ENCODE assay signal across 20 cellular contexts in the genomic region with DNA sequence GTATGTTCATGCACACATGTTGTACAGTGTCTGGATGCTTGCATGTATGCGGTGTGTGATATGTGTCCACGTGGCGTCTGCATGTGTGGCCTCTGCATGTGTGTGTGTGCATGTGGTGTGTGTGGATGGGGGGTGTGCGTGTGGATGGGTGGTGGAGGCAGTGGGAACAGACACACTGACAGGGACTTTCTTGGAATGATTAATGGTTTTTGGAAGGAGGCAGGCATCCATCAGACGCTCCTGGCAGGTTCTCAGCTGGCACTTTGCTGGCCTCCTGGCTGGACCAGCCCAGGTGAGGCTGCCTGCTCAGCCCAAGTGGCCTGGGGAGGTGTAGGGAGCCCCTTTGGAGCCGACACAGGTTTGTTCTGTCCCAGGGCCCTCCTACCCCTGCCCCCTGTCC.
A peak's percentile ranks its signal among the peaks of the same experiment; 100 is the strongest.
DNase-seq lines count a peak whose midpoint lies in the region; ATAC-seq, FAIRE-seq and TF ChIP-seq lines count a peak whose summit lies in the region.
"Had no signal": no experiment of that assay in that cellular context is flagged by ENCODE, and none has a peak within 500 bp of the region (broad histone marks: within the 10 kb centered on the region; RNA-seq: fewer than 3 reads in every experiment).

No MANE protein-coding gene starts in this region.

- no peak overlapping the region for H3K4me3 ChIP-seq in HepG2 (replicated peaks in 1 of 3; ENCODE audit: insufficient read depth in 1 of 3, low read depth in 2 of 3, low read length in 3 of 3)
- H3K4me3 ChIP-seq in right lobe of liver: no peak overlapping the region

- peaks cover 85% of the 10 kb centered on the region for H3K4me1 Mint-ChIP-seq in brain
- peaks cover 43% of the 10 kb centered on the region for H3K4me1 Mint-ChIP-seq in neural crest cell

- no peak for TF ChIP-seq RAD21 in HepG2 (CRISPR knock-in tag; IDR thresholded peaks at IDR 0.05)

- no peak for FAIRE-seq in HepG2 (lab: Jason Lieb, UNC)
- FAIRE-seq: GM12891 had no signal

- no peak overlapping the region for H3K4me2 ChIP-seq in HepG2 (ENCODE audit: low read depth, low read length)

- H3K9me3 ChIP-seq in HepG2 (ENCODE audit: low read length): no peaks in the 10 kb centered on the region
- no peaks in the 10 kb centered on the region for H3K9me3 ChIP-seq in right lobe of liver
- H3K9me3 ChIP-seq: BE2C, SK-N-SH had no signal

- DNase-seq in HepG2 (ENCODE audit: low spot score) (no peak), right lobe of liver (no peak), neural crest cell (ENCODE audit: low read depth, low spot score) (no peak), NCI-H2081 treated with DMSO at 0.1 percent for 48 hours (lab: John Stamatoyannopoulos, UW) (no peak), HT-29 (ENCODE audit: low spot score) (no peak), NCI-H128 (lab: John Stamatoyannopoulos, UW; ENCODE audit: unreplicated experiment) (no peak)
- DNase-seq: BE2C; Calu3; CD4-positive, alpha-beta memory T cell; EL; GOT3; NCI-H1436; NCI-H2029; NCI-H2171; NCI-H69; SHP77 treated with DMSO at 0.1 percent for 48 hours; SK-N-SH had no signal

- H3K9me3 Mint-ChIP-seq in brain (peaks cover 0 to 6% (median 5%) of the 10 kb centered on the region in 5 experiments), neural crest cell (peaks cover 9% of the 10 kb centered on the region)

- TF ChIP-seq POLR2A in HepG2 (IDR thresholded peaks at IDR 0.05; ENCODE audit: insufficient read depth in 1 of 2, low read depth in 2 of 2, low read length in 2 of 2): no peak
- no peak for TF ChIP-seq POLR2A in right lobe of liver (IDR thresholded peaks at IDR 0.05)

- H3K4me1 ChIP-seq in HepG2 (ENCODE audit: insufficient read depth, low read length) (peaks cover 18% of the 10 kb centered on the region), right lobe of liver (no peaks in the 10 kb centered on the region)

- H3K27ac ChIP-seq in HepG2 (ENCODE audit: extremely low read length, insufficient read depth, low read length) (no peak overlapping the region), right lobe of liver (no peak overlapping the region)

- TF ChIP-seq CTCF in HepG2 (CRISPR knock-in tag; IDR thresholded peaks at IDR 0.05) (no peak), right lobe of liver (IDR thresholded peaks at IDR 0.05) (no peak), brain (conservative IDR thresholded peaks at IDR 0.05) (no peak), neural crest cell (conservative IDR thresholded peaks at IDR 0.05) (no peak)

- WGBS in HepG2 (ENCODE audit: low lambda C conversion rate): 85% methylated on average over 6 of the region's 6 CpGs
- 83% methylated on average over 1 of the region's 6 CpGs for whole genome bisulfite sequencing in right lobe of liver (ENCODE audit: insufficient coverage, low coverage, low lambda C conversion rate, missing lambda C conversion rate)

- in situ Hi-C loops in HepG2 (cut with HindIII; ENCODE audit: extremely low pct_ligation_motif_present, low pct_unique_long_range_greater_than_20kb): no loop called here

- H3K36me3 Mint-ChIP-seq in brain (no peaks in the 10 kb centered on the region), neural crest cell (ENCODE audit: low read depth) (no peaks in the 10 kb centered on the region)
- H3K36me3 Mint-ChIP-seq: CD4-positive, alpha-beta memory T cell had no signal

- H3K27me3 ChIP-seq in HepG2 (ENCODE audit: control insufficient read depth in 1 of 2, insufficient read depth in 2 of 2, low read length in 2 of 2) (no peaks in the 10 kb centered on the region; a peak in 1 of 5 replicates), right lobe of liver (no peaks in the 10 kb centered on the region)
- H3K27me3 ChIP-seq: BE2C had no signal

- peak overlapping the region in 2 of 5 experiments; percentile 15 to 24 for H3K4me3 Mint-ChIP-seq in brain
- peak overlapping the region; percentile 19 for H3K4me3 Mint-ChIP-seq in neural crest cell
- H3K4me3 Mint-ChIP-seq: CD4-positive, alpha-beta memory T cell had no signal

- no peak overlapping the region for H2AFZ ChIP-seq in HepG2 (ENCODE audit: low read length)

- POLR2A ChIA-PET in HepG2 (lab: Yijun Ruan, JAX): no interaction called here

- intact Hi-C loops in HepG2 (cut with micrococcal nuclease; ENCODE audit: unreplicated experiment): no loop called here
- intact Hi-C loops in right lobe of liver (cut with DNase I): loop anchor here in 1 of 2 donors (10.0 kb wide), 1 partner anchor 119 kb away; the partner anchor contains the start of gene CIBAR2

- H3K9ac ChIP-seq in HepG2 (ENCODE audit: insufficient read depth, low read depth, low read length): no peak overlapping the region
- H3K9ac ChIP-seq: SK-N-SH had no signal

- CTCF ChIA-PET in HepG2 (lab: Yijun Ruan, JAX; ENCODE audit: low intra/inter-chr PET ratio, low total read pairs): interaction anchor here (0.6 kb wide), 1 partner anchor 118 kb away, joined by 3 read pairs; no protein-coding TSS in a partner anchor

- H4K20me1 ChIP-seq in HepG2 (ENCODE audit: insufficient read depth, low read length): 0 out of 2 replicates have a peak, but pooled peaks cover 2% of the 10 kb centered on the region

- no peak for TF ChIP-seq EP300 in HepG2 (IDR thresholded peaks at IDR 0.05; ENCODE audit: low read depth in 2 of 2, low read length in 2 of 2)
- no peak for TF ChIP-seq EP300 in HepG2 (CRISPR knock-in tag; IDR thresholded peaks at IDR 0.05; ENCODE audit: borderline replicate concordance)

- ATAC-seq in HepG2: no peak
- no peak for ATAC-seq in right lobe of liver
- no peak for ATAC-seq in HG02678 (IDR thresholded peaks at IDR 0.05; ENCODE audit: unreplicated experiment)

- H3K79me2 ChIP-seq in HepG2 (ENCODE audit: insufficient read depth, low read length): no peaks in the 10 kb centered on the region

- H3K27me3 Mint-ChIP-seq in brain (peaks cover 10% of the 10 kb centered on the region), neural crest cell (ENCODE audit: low read depth) (peaks cover 9% of the 10 kb centered on the region)

- peak overlapping the region; percentile 36 to 84 (median 57) for H3K27ac Mint-ChIP-seq in brain
- H3K27ac Mint-ChIP-seq in neural crest cell (ENCODE audit: unreplicated experiment): no peak overlapping the region

- BruUV-seq in HepG2 (replicated peaks; lab: Mats Ljungman, UMichigan): no TSS peak

- H3K36me3 ChIP-seq in HepG2 (replicated peaks in 1 of 2; ENCODE audit: control insufficient read depth in 1 of 2, insufficient read depth in 2 of 2, low read length in 2 of 2) (no peaks in the 10 kb centered on the region), right lobe of liver (no peaks in the 10 kb centered on the region)
- H3K36me3 ChIP-seq: BE2C had no signal

TF ChIP-seq in HepG2, 621 proteins besides CTCF, POLR2A, EP300 and RAD21:
- TF ChIP-seq, protein P1, sequence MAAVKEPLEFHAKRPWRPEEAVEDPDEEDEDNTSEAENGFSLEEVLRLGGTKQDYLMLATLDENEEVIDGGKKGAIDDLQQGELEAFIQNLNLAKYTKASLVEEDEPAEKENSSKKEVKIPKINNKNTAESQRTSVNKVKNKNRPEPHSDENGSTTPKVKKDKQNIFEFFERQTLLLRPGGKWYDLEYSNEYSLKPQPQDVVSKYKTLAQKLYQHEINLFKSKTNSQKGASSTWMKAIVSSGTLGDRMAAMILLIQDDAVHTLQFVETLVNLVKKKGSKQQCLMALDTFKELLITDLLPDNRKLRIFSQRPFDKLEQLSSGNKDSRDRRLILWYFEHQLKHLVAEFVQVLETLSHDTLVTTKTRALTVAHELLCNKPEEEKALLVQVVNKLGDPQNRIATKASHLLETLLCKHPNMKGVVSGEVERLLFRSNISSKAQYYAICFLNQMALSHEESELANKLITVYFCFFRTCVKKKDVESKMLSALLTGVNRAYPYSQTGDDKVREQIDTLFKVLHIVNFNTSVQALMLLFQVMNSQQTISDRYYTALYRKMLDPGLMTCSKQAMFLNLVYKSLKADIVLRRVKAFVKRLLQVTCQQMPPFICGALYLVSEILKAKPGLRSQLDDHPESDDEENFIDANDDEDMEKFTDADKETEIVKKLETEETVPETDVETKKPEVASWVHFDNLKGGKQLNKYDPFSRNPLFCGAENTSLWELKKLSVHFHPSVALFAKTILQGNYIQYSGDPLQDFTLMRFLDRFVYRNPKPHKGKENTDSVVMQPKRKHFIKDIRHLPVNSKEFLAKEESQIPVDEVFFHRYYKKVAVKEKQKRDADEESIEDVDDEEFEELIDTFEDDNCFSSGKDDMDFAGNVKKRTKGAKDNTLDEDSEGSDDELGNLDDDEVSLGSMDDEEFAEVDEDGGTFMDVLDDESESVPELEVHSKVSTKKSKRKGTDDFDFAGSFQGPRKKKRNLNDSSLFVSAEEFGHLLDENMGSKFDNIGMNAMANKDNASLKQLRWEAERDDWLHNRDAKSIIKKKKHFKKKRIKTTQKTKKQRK (IDR thresholded peaks at IDR 0.05; ENCODE audit: low read length): no peak
- TF ChIP-seq, protein P2, sequence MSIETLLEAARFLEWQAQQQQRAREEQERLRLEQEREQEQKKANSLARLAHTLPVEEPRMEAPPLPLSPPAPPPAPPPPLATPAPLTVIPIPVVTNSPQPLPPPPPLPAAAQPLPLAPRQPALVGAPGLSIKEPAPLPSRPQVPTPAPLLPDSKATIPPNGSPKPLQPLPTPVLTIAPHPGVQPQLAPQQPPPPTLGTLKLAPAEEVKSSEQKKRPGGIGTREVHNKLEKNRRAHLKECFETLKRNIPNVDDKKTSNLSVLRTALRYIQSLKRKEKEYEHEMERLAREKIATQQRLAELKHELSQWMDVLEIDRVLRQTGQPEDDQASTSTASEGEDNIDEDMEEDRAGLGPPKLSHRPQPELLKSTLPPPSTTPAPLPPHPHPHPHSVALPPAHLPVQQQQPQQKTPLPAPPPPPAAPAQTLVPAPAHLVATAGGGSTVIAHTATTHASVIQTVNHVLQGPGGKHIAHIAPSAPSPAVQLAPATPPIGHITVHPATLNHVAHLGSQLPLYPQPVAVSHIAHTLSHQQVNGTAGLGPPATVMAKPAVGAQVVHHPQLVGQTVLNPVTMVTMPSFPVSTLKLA (IDR thresholded peaks at IDR 0.05): peak; percentile 69
